In genomic region chr5:68420476-68421344, GRCh38 we compare ENCODE assay signal across 16 cellular contexts.
DNase-seq lines count a peak whose midpoint lies in the region; ATAC-seq and TF ChIP-seq lines count a peak whose summit lies in the region.
"Had no signal": no experiment of that assay in that cellular context is flagged by ENCODE, and none has a peak within 500 bp of the region (broad histone marks: within the 10 kb centered on the region; RNA-seq: fewer than 3 reads in every experiment).

No MANE protein-coding gene starts in this region.

- H3K4me1 ChIP-seq in BE2C: peaks cover 69% of the 10 kb centered on the region
- H3K4me1 ChIP-seq in SJCRH30: peaks cover 38% of the 10 kb centered on the region
- peaks cover 0 to 34% (median 18%) of the 10 kb centered on the region in 12 donors for H3K4me1 ChIP-seq in heart left ventricle
- H3K4me1 ChIP-seq in ovary (ENCODE audit: insufficient read depth): peaks cover 16% of the 10 kb centered on the region
- H3K4me1 ChIP-seq in CD4-positive, alpha-beta memory T cell (ENCODE audit: insufficient read depth, low read length): peaks cover 15% of the 10 kb centered on the region

- peak; percentile 72 for DNase-seq in BE2C
- peak; percentile 62 to 68 for DNase-seq in SJCRH30
- peak; percentile 56 to 82 (median 69) for DNase-seq in heart left ventricle
- DNase-seq in ovary: peak; percentile 27 to 59 (median 38)
- DNase-seq in hippocampal formation (lab: John Stamatoyannopoulos, UW): no peak
- no peak for DNase-seq in superior temporal gyrus (ENCODE audit: extremely low spot score)
- DNase-seq in CD4-positive, alpha-beta memory T cell: no peak
- DNase-seq: activated CD4-positive, alpha-beta T cell treated with anti-CD3 and anti-CD28 coated beads for 4 hours; activated naive CD8-positive, alpha-beta T cell treated with anti-CD3 and anti-CD28 coated beads, Interleukin-2, amount 10 ng/mL, durations not matched to agents 7 days and 5 days; DMS153; NCI-H1092; PC-3; sigmoid colon; T-helper 1 cell had no signal

- intact Hi-C loops in heart left ventricle (cut with DNase I): no loop called here
- intact Hi-C loops in ovary (cut with DNase I): no loop called here
- intact Hi-C loops in CD4-positive, alpha-beta memory T cell (cut with micrococcal nuclease): no loop called here

- CTCF ChIA-PET in CD4-positive, alpha-beta memory T cell (lab: Charles Lee; ENCODE audit: partially characterized antibody): interaction anchor here (1.8 kb wide), 1 partner anchor 13 kb away, joined by 5 read pairs; no protein-coding TSS in a partner anchor

- no peak for TF ChIP-seq EP300 in ovary (IDR thresholded peaks at IDR 0.05)

- TF ChIP-seq CTCF in BE2C (IDR thresholded peaks at IDR 0.05; ENCODE audit: low read depth, low read length) (no peak), heart left ventricle (IDR thresholded peaks at IDR 0.05) (no peak), ovary (IDR thresholded peaks at IDR 0.05) (no peak)

- H3K27me3 Mint-ChIP-seq in CD4-positive, alpha-beta memory T cell: peaks cover 0 to 2% of the 10 kb centered on the region in 2 donors
- H3K27me3 Mint-ChIP-seq: activated naive CD8-positive, alpha-beta T cell treated with anti-CD3 and anti-CD28 coated beads, Interleukin-2, amount 10 ng/mL, durations not matched to agents 7 days and 5 days; stimulated activated memory B cell treated with anti-CD40 and anti-IgM and Interleukin-4, amounts not matched to agents 10 μg/mL and 1 μg/mL and 100 μg/mL, for 72 hours had no signal

- no peak overlapping the region for H3K4me3 Mint-ChIP-seq in CD4-positive, alpha-beta memory T cell
- H3K4me3 Mint-ChIP-seq: activated naive CD8-positive, alpha-beta T cell treated with anti-CD3 and anti-CD28 coated beads, Interleukin-2, amount 10 ng/mL, durations not matched to agents 7 days and 5 days; stimulated activated memory B cell treated with anti-CD40 and anti-IgM and Interleukin-4, amounts not matched to agents 10 μg/mL and 1 μg/mL and 100 μg/mL, for 72 hours had no signal

- H3K9me3 ChIP-seq in BE2C: no peaks in the 10 kb centered on the region
- H3K9me3 ChIP-seq in SJCRH30 (replicated peaks): no peaks in the 10 kb centered on the region
- no peaks in the 10 kb centered on the region for H3K9me3 ChIP-seq in heart left ventricle
- H3K9me3 ChIP-seq in ovary: no peaks in the 10 kb centered on the region
- no peaks in the 10 kb centered on the region for H3K9me3 ChIP-seq in CD4-positive, alpha-beta memory T cell (ENCODE audit: control insufficient read depth in 1 of 2, low read length in 2 of 2)
- H3K9me3 ChIP-seq: sigmoid colon had no signal

- 59 to 69% (median 65%) methylated on average over 10 of the region's 10 CpGs for WGBS in heart left ventricle, 4 donors
- 62 to 73% (median 70%) methylated on average over 10 of the region's 10 CpGs for WGBS in ovary, 3 donors

- H3K36me3 Mint-ChIP-seq in CD4-positive, alpha-beta memory T cell: no peaks in the 10 kb centered on the region
- H3K36me3 Mint-ChIP-seq: activated naive CD8-positive, alpha-beta T cell treated with anti-CD3 and anti-CD28 coated beads, Interleukin-2, amount 10 ng/mL, durations not matched to agents 7 days and 5 days; stimulated activated memory B cell treated with anti-CD40 and anti-IgM and Interleukin-4, amounts not matched to agents 10 μg/mL and 1 μg/mL and 100 μg/mL, for 72 hours had no signal

- POLR2A ChIA-PET in CD4-positive, alpha-beta memory T cell (lab: Charles Lee; ENCODE audit: partially characterized antibody): interaction anchor here (0.7 to 1.0 kb wide), 2 partner anchors 14 to 124 kb away, joined by 3 read pairs; no protein-coding TSS in a partner anchor

- H3K4me3 ChIP-seq in BE2C (ENCODE audit: low read depth, low read length) (no peak overlapping the region), SJCRH30 (no peak overlapping the region), heart left ventricle (no peak overlapping the region), ovary (no peak overlapping the region)
- H3K4me3 ChIP-seq in CD4-positive, alpha-beta memory T cell (ENCODE audit: low read length in 2 of 2): no peak overlapping the region
- H3K4me3 ChIP-seq: sigmoid colon had no signal

- peak overlapping the region in 1 of 7 donors; percentile 19 for H3K27ac Mint-ChIP-seq in CD4-positive, alpha-beta memory T cell
- H3K27ac Mint-ChIP-seq: activated naive CD8-positive, alpha-beta T cell treated with anti-CD3 and anti-CD28 coated beads, Interleukin-2, amount 10 ng/mL, durations not matched to agents 7 days and 5 days; stimulated activated memory B cell treated with anti-CD40 and anti-IgM and Interleukin-4, amounts not matched to agents 10 μg/mL and 1 μg/mL and 100 μg/mL, for 72 hours had no signal

- ATAC-seq in heart left ventricle (peak; percentile 48 to 84 (median 79)), GM18505 (IDR thresholded peaks at IDR 0.05; ENCODE audit: unreplicated experiment) (no peak)
- ATAC-seq: PC-3; stimulated activated memory B cell treated with anti-CD40 and anti-IgM and Interleukin-4, amounts not matched to agents 10 μg/mL and 1 μg/mL and 100 μg/mL, for 72 hours had no signal

- H3K36me3 ChIP-seq in BE2C (no peaks in the 10 kb centered on the region), SJCRH30 (no peaks in the 10 kb centered on the region), heart left ventricle (no peaks in the 10 kb centered on the region), ovary (no peaks in the 10 kb centered on the region)
- H3K36me3 ChIP-seq in CD4-positive, alpha-beta memory T cell (ENCODE audit: insufficient read depth, low read length): no peaks in the 10 kb centered on the region
- H3K36me3 ChIP-seq: sigmoid colon had no signal

- peak overlapping the region; percentile 51; the same call in 1 of the 2 replicates for H3K27ac ChIP-seq in SJCRH30
- no peak overlapping the region for H3K27ac ChIP-seq in heart left ventricle
- H3K27ac ChIP-seq in ovary: no peak overlapping the region
- H3K27ac ChIP-seq in CD4-positive, alpha-beta memory T cell (ENCODE audit: low read depth, low read length): no peak overlapping the region

- H3K4me1 Mint-ChIP-seq in CD4-positive, alpha-beta memory T cell: peaks cover 11 to 15% (median 12%) of the 10 kb centered on the region in 4 donors

- H3K27me3 ChIP-seq in BE2C (no peaks in the 10 kb centered on the region), SJCRH30 (no peaks in the 10 kb centered on the region), heart left ventricle (no peaks in the 10 kb centered on the region), ovary (no peaks in the 10 kb centered on the region)
- H3K27me3 ChIP-seq in CD4-positive, alpha-beta memory T cell (ENCODE audit: insufficient read depth, low read length): no peaks in the 10 kb centered on the region
- H3K27me3 ChIP-seq: sigmoid colon had no signal

- TF ChIP-seq POLR2A in heart left ventricle (IDR thresholded peaks at IDR 0.05) (no peak), ovary (IDR thresholded peaks at IDR 0.05) (no peak), GM18505 (IDR thresholded peaks at IDR 0.05; ENCODE audit: borderline replicate concordance, extremely low read depth, insufficient read depth, insufficient read length) (no peak)

- H3K9me3 Mint-ChIP-seq in CD4-positive, alpha-beta memory T cell: no peaks in the 10 kb centered on the region
- H3K9me3 Mint-ChIP-seq: activated naive CD8-positive, alpha-beta T cell treated with anti-CD3 and anti-CD28 coated beads, Interleukin-2, amount 10 ng/mL, durations not matched to agents 7 days and 5 days; stimulated activated memory B cell treated with anti-CD40 and anti-IgM and Interleukin-4, amounts not matched to agents 10 μg/mL and 1 μg/mL and 100 μg/mL, for 72 hours had no signal

Comparison
In these comparisons a context has a peak if more than half of its experiments do, and no peak if none do; other contexts are left out.
1. DNase-seq: peak in BE2C (single experiment), SJCRH30 (2 of 2), heart left ventricle (5 of 5) and ovary (5 of 5); none in hippocampal formation (0 of 2), superior temporal gyrus (single experiment) and CD4-positive, alpha-beta memory T cell (0 of 5).